ENCODE assay signal across 14 cellular contexts in the genomic region with DNA sequence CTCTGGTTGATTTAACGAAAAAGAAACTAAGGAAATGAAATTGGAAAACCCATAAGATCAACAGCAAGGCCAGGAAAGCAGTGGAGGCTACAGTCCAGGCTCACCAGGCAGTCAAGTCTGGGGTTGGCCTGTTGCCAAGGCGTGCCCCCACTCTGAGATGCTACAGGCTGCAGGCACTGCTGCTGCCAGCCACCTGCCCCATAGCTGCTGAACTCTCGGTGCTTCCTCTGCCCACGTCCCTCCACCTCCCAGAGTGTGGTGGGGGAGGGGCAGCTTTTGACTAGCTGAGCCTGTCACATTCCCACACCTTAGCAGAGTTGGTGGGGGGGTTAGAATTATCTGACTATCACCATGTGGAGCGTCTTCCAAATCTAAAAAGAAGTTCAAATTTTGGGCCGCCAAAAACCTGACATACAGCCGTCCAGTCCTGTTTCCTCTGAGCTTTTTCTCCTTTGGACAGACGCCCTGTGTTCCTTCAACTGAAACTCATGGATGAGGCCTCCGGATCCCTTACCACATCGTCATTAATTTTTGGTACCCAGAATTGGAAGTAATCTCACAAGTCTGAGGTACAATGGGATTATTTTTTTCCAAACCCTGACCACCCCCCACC. TPM values are rescaled to one million over a fixed set of nuclear protein-coding genes. Genes with fewer than 3 reads are reported as not detected.
DNase-seq lines count a peak whose midpoint lies in the region; ATAC-seq lines count a peak whose summit lies in the region.
"Had no signal": no experiment of that assay in that cellular context is flagged by ENCODE, and none has a peak within 500 bp of the region (broad histone marks: within the 10 kb centered on the region; RNA-seq: fewer than 3 reads in every experiment).

No MANE protein-coding gene starts in this region.

- no peaks in the 10 kb centered on the region for H3K36me3 Mint-ChIP-seq in activated T-cell treated with anti-CD3 and anti-CD28 coated beads, Interleukin-2, amount 50 U/mL, for 4 hours (ENCODE audit: insufficient read depth)
- H3K36me3 Mint-ChIP-seq: activated CD4-positive, alpha-beta memory T cell treated with anti-CD3 and anti-CD28 coated beads for 36 hours; activated naive CD8-positive, alpha-beta T cell treated with anti-CD3 and anti-CD28 coated beads, Interleukin-2, amount 10 ng/mL, durations not matched to agents 7 days and 5 days; T-cell had no signal

- H3K27me3 Mint-ChIP-seq in activated T-cell treated with anti-CD3 and anti-CD28 coated beads, Interleukin-2, amount 50 U/mL, for 4 hours (ENCODE audit: low read depth), result peaks cover 38% of the 10 kb centered on the region

- ATAC-seq in GM21576 (IDR thresholded peaks at IDR 0.05; ENCODE audit: unreplicated experiment), result no peak
- no peak for ATAC-seq in activated T-cell treated with anti-CD3 and anti-CD28 coated beads, Interleukin-2, amount 50 U/mL, for 4 hours
- no peak for ATAC-seq in HG02763 (IDR thresholded peaks at IDR 0.05; ENCODE audit: unreplicated experiment)
- no peak for ATAC-seq in HG03095 (IDR thresholded peaks at IDR 0.05; ENCODE audit: unreplicated experiment)
- ATAC-seq: stimulated activated naive B cell treated with anti-CD40 and anti-IgM and Interleukin-4, amounts not matched to agents 10 μg/mL and 1 μg/mL and 100 μg/mL, for 72 hours; T-cell had no signal

- H3K9me3 Mint-ChIP-seq in activated T-cell treated with anti-CD3 and anti-CD28 coated beads, Interleukin-2, amount 50 U/mL, for 4 hours, result no peaks in the 10 kb centered on the region
- H3K9me3 Mint-ChIP-seq: activated CD4-positive, alpha-beta memory T cell treated with anti-CD3 and anti-CD28 coated beads for 36 hours; activated naive CD8-positive, alpha-beta T cell treated with anti-CD3 and anti-CD28 coated beads, Interleukin-2, amount 10 ng/mL, durations not matched to agents 7 days and 5 days; stimulated activated naive B cell treated with anti-CD40 and anti-IgM and Interleukin-4, amounts not matched to agents 10 μg/mL and 1 μg/mL and 100 μg/mL, for 72 hours; T-cell had no signal

- no peak overlapping the region for H3K4me3 Mint-ChIP-seq in activated T-cell treated with anti-CD3 and anti-CD28 coated beads, Interleukin-2, amount 50 U/mL, for 4 hours
- H3K4me3 Mint-ChIP-seq: activated CD4-positive, alpha-beta memory T cell treated with anti-CD3 and anti-CD28 coated beads for 36 hours; activated naive CD8-positive, alpha-beta T cell treated with anti-CD3 and anti-CD28 coated beads, Interleukin-2, amount 10 ng/mL, durations not matched to agents 7 days and 5 days; stimulated activated naive B cell treated with anti-CD40 and anti-IgM and Interleukin-4, amounts not matched to agents 10 μg/mL and 1 μg/mL and 100 μg/mL, for 72 hours; T-cell had no signal

- intact Hi-C loops in head of caudate nucleus (cut with DNase I), result loop anchor here (5.0 kb wide), 1 partner anchor 387 kb away; no protein-coding TSS in a partner anchor

- peaks cover 10% of the 10 kb centered on the region for H3K4me1 Mint-ChIP-seq in activated T-cell treated with anti-CD3 and anti-CD28 coated beads, Interleukin-2, amount 50 U/mL, for 4 hours (ENCODE audit: low read depth)

- peak; percentile 22 for DNase-seq in stimulated activated CD4-positive, alpha-beta T cell treated with anti-CD3 and anti-CD28 coated beads, Interleukin-15, amount 100 ng/mL, for 24 hours
- no peak for DNase-seq in stimulated activated CD4-positive, alpha-beta T cell treated with anti-CD3 and anti-CD28 coated beads, Interleukin-12 subunit alpha, Interleukin-12 subunit beta, amount 100 ng/mL, for 4 hours
- DNase-seq in NCI-H510A treated with DMSO at 0.1 percent for 48 hours (lab: John Stamatoyannopoulos, UW) (peak; percentile 63), head of caudate nucleus (peak in 23 of 42 donors; percentile 7 to 59 (median 37))
- DNase-seq in activated T-cell treated with anti-CD3 and anti-CD28 coated beads, Interleukin-2, amount 50 U/mL, for 4 hours, result no peak
- DNase-seq: activated CD4-positive, alpha-beta memory T cell treated with anti-CD3 and anti-CD28 coated beads for 36 hours; activated naive CD8-positive, alpha-beta T cell treated with anti-CD3 and anti-CD28 coated beads, Interleukin-2, amount 10 ng/mL, durations not matched to agents 7 days and 5 days; NCI-H526 treated with DMSO at 0.1 percent for 48 hours; stimulated activated CD4-positive, alpha-beta T cell treated with anti-CD3 and anti-CD28 coated beads, Interleukin-1b, Interleukin-23, amount 100 ng/mL, for 48 hours; stimulated activated naive B cell treated with anti-CD40 and anti-IgM and Interleukin-4, amounts not matched to agents 10 μg/mL and 1 μg/mL and 100 μg/mL, for 72 hours; T-cell had no signal

RNA-seq across cellular contexts. Expression of gene SH3RF3, which starts 3.9 kb away (rescaled TPM):
- total RNA-seq in activated T-cell treated with anti-CD3 and anti-CD28 coated beads, Interleukin-2, amount 50 U/mL, for 4 hours, result under 1 TPM; 0.33 to 0.98 (median 0.89) TPM

Comparison
In these comparisons a context has a peak if more than half of its experiments do, and no peak if none do; other contexts are left out.
1. DNase-seq: peak in stimulated activated CD4-positive, alpha-beta T cell treated with anti-CD3 and anti-CD28 coated beads, Interleukin-15, amount 100 ng/mL, for 24 hours (single experiment), NCI-H510A treated with DMSO at 0.1 percent for 48 hours (single experiment) and head of caudate nucleus (23 of 42); none in stimulated activated CD4-positive, alpha-beta T cell treated with anti-CD3 and anti-CD28 coated beads, Interleukin-12 subunit alpha, Interleukin-12 subunit beta, amount 100 ng/mL, for 4 hours (single experiment) and activated T-cell treated with anti-CD3 and anti-CD28 coated beads, Interleukin-2, amount 50 U/mL, for 4 hours (single experiment).